In the genomic region with DNA sequence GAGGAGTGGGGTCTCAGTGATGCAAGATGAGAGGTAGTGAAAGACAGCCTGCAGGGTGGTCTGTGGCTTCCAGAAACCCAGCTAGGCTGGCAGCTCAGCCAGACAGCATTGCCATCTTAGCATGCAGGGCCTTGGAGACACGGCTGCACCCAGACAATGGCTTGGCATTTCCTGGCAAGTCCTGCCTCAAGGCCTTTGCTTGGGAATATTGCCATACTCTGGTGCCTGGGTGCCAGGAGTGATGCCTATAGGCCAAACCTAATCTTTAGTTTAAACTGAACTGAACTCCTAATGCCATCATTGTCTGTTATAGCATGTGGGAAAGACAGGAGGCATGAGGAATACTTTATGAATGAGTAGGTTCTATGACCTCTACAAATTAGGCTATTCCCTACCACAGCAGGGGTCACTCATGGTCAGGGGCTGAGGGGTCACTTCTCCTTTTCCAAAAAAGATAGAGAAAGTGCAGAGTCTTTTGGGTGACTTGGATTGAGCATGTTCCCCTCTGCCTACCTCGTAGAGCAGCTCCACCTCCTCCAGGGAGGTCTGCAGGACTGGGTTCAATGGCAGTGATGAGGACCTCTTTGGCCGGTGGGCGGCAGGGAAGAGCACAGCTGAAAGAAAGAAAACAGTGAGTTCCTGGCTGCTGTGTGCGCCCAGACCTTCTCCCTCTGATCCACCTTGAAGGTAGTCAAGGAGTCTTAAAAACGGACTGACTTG, we compare ENCODE assay signal across 29 cellular contexts. TPM values are rescaled to one million over a fixed set of nuclear protein-coding genes. Genes with fewer than 3 reads are reported as not detected.
"Had no signal": no experiment of that assay in that cellular context is flagged by ENCODE, and none has a peak within 500 bp of the region (broad histone marks: within the 10 kb centered on the region; RNA-seq: fewer than 3 reads in every experiment).

No MANE protein-coding gene starts in this region.

- FAIRE-seq: astrocyte, TTC549 had no signal

- H3K4me3 ChIP-seq: cardiac muscle cell, Peyer's patch, SK-N-MC had no signal

- DNase-seq: activated B cell treated with CpG ODN at 0.5 μM for 24 hours; activated CD4-positive, alpha-beta T cell treated with anti-CD3 and anti-CD28 coated beads for 1 hour; activated CD4-positive, alpha-beta T cell treated with anti-CD3 and anti-CD28 coated beads, Interleukin-2, amount 10 ng/mL, durations not matched to agents 24 days and 14 days; activated CD4-positive, alpha-beta T cell treated with anti-CD3 and anti-CD28 coated beads, Interleukin-2, amount 50 U/mL, for 48 hours; activated CD8-positive, alpha-beta memory T cell treated with anti-CD3 and anti-CD28 coated beads, Interleukin-2, amount 10 ng/mL, durations not matched to agents 7 days and 5 days; activated effector memory CD4-positive, alpha-beta T cell treated with anti-CD3 and anti-CD28 coated beads, Interleukin-2, amount 50 U/mL, for 16 hours; activated naive CD4-positive, alpha-beta T cell treated with Interleukin-2 at 50 U/mL for 16 hours; activated naive CD8-positive, alpha-beta T cell treated with anti-CD3 and anti-CD28 coated beads, Interleukin-2, amount 50 U/mL, for 24 hours; activated T-cell treated with anti-CD3 and anti-CD28 coated beads, Interleukin-2, amount 50 U/mL, for 4 hours; amygdala; brain microvascular endothelial cell; MM.1S; NCI-H1105; NCI-H1436; NCI-H1694 treated with DMSO at 0.1 percent for 48 hours; NCI-H2081; NCI-H510A treated with DMSO at 0.1 percent for 48 hours; NCI-H69; T-cell; T-helper 2 cell; T1000 had no signal

- H3K36me3 ChIP-seq: brain microvascular endothelial cell, cardiac muscle cell, Peyer's patch had no signal

- H3K27me3 ChIP-seq: brain microvascular endothelial cell, cardiac muscle cell, Peyer's patch had no signal

- H3K9me3 ChIP-seq: Peyer's patch had no signal

- H3K27ac ChIP-seq: brain microvascular endothelial cell, cardiac muscle cell, Peyer's patch, SK-N-MC had no signal

- H3K4me1 ChIP-seq: Peyer's patch had no signal

- ATAC-seq: activated CD8-positive, alpha-beta memory T cell treated with anti-CD3 and anti-CD28 coated beads, Interleukin-2, amount 10 ng/mL, durations not matched to agents 7 days and 5 days; activated naive CD4-positive, alpha-beta T cell treated with anti-CD3 and anti-CD28 coated beads, Interleukin-2, amount 50 U/mL, for 72 hours; activated naive CD8-positive, alpha-beta T cell treated with anti-CD3 and anti-CD28 coated beads, Interleukin-2, amount 50 U/mL, for 24 hours; activated T-cell treated with anti-CD3 and anti-CD28 coated beads, Interleukin-2, amount 50 U/mL, for 4 hours; Right ventricle myocardium inferior; T-cell had no signal

RNA-seq across cellular contexts. Expression of a gene that starts 8.8 kb away (rescaled TPM):
- total RNA-seq: activated B cell treated with CpG ODN at 0.5 μM for 24 hours; activated CD4-positive, alpha-beta T cell treated with anti-CD3 and anti-CD28 coated beads, Interleukin-2, amount 10 ng/mL, durations not matched to agents 24 days and 14 days; activated CD8-positive, alpha-beta memory T cell treated with anti-CD3 and anti-CD28 coated beads, Interleukin-2, amount 10 ng/mL, durations not matched to agents 7 days and 5 days; activated naive CD4-positive, alpha-beta T cell treated with anti-CD3 and anti-CD28 coated beads, Interleukin-2, amount 50 U/mL, for 72 hours; activated T-cell treated with anti-CD3 and anti-CD28 coated beads, Interleukin-2, amount 50 U/mL, for 4 hours; LHCN-M2; Peyer's patch; Right ventricle myocardium inferior; T-cell had no signal

RNA-seq across cellular contexts. Expression of a gene that starts 11.9 kb away (rescaled TPM):
- total RNA-seq: activated B cell treated with CpG ODN at 0.5 μM for 24 hours; activated CD4-positive, alpha-beta T cell treated with anti-CD3 and anti-CD28 coated beads, Interleukin-2, amount 10 ng/mL, durations not matched to agents 24 days and 14 days; activated CD8-positive, alpha-beta memory T cell treated with anti-CD3 and anti-CD28 coated beads, Interleukin-2, amount 10 ng/mL, durations not matched to agents 7 days and 5 days; activated naive CD4-positive, alpha-beta T cell treated with anti-CD3 and anti-CD28 coated beads, Interleukin-2, amount 50 U/mL, for 72 hours; activated T-cell treated with anti-CD3 and anti-CD28 coated beads, Interleukin-2, amount 50 U/mL, for 4 hours; astrocyte; cardiac muscle cell; T-cell had no signal
- polyA plus RNA-seq: cardiac muscle cell had no signal
